ENCODE assay signal across 30 cellular contexts in the genomic region with DNA sequence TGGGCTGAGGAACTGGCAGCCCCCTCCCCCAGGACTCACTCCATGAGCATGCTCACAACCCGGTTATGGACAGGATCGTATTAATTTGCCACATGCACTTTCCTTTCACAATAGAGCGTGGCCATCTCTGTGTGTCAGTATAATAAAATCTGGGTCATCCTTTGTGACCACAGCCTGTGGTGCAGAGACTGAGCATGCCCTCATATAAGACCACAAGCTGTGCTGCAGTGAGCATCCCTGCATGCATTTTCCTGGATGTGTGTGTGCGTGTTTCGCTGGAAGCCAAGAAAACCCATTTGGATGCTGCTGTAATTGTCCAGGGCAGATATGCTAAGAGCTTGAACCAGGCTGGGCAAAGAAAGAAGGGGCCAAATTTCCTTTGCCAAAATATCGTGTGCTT. TPM values are rescaled to one million over a fixed set of nuclear protein-coding genes. Genes with fewer than 3 reads are reported as not detected.
DNase-seq lines count a peak whose midpoint lies in the region; ATAC-seq and TF ChIP-seq lines count a peak whose summit lies in the region.
"Had no signal": no experiment of that assay in that cellular context is flagged by ENCODE, and none has a peak within 500 bp of the region (broad histone marks: within the 10 kb centered on the region; RNA-seq: fewer than 3 reads in every experiment).

No MANE protein-coding gene starts in this region.

- POLR2A ChIA-PET in naive thymus-derived CD8-positive, alpha-beta T cell (lab: Charles Lee) = interaction anchor here (1.4 to 1.8 kb wide), 2 partner anchors 13 to 19 kb away, joined by 3 to 10 read pairs; no protein-coding TSS in a partner anchor

- peaks cover 0 to 7% (median 0%) of the 10 kb centered on the region in 5 donors for H3K27me3 Mint-ChIP-seq in naive thymus-derived CD8-positive, alpha-beta T cell
- H3K27me3 Mint-ChIP-seq: IgD-negative memory B cell; stimulated activated naive CD8-positive, alpha-beta T cell treated with anti-CD3 and anti-CD28 coated beads, Interleukin-15, Interleukin-2, amounts not matched to agents 100 ng/mL and 50 ng/mL, for 24 hours had no signal

- H3K4me3 Mint-ChIP-seq in naive thymus-derived CD8-positive, alpha-beta T cell = peak overlapping the region in 3 of 10 donors; percentile 23 to 51 (median 37)
- H3K4me3 Mint-ChIP-seq: activated CD4-positive, alpha-beta T cell treated with anti-CD3 and anti-CD28 coated beads, Interleukin-2, amount 10 ng/mL, durations not matched to agents 7 days and 5 days; activated naive CD4-positive, alpha-beta T cell treated with anti-CD3 and anti-CD28 coated beads, Interleukin-2, amount 50 U/mL, for 24 hours; IgD-negative memory B cell; nephron progenitor cell; stimulated activated naive CD8-positive, alpha-beta T cell treated with anti-CD3 and anti-CD28 coated beads, Interleukin-15, Interleukin-2, amounts not matched to agents 100 ng/mL and 50 ng/mL, for 24 hours had no signal

- intact Hi-C loops in tibial artery (cut with DNase I; ENCODE audit: low total_unique reads) = loop anchor here (10.0 kb wide), 1 partner anchor 273 kb away; no protein-coding TSS in a partner anchor

- no peaks in the 10 kb centered on the region for H3K4me1 ChIP-seq in tibial artery
- H3K4me1 ChIP-seq: ascending aorta, HAP-1, heart left ventricle, lower lobe of right lung, transverse colon had no signal

- DNase-seq in AG09309 (ENCODE audit: low read depth) = peak; percentile 54
- DNase-seq in LHCN-M2 (ENCODE audit: low read depth) = peak; percentile 46
- DNase-seq in astrocyte of the hippocampus (ENCODE audit: low read depth, low spot score) = peak; percentile 15
- DNase-seq in naive thymus-derived CD8-positive, alpha-beta T cell = no peak
- no peak for DNase-seq in HT-29 (ENCODE audit: low spot score)
- DNase-seq in tibial artery = no peak
- DNase-seq: activated CD4-positive, alpha-beta T cell treated with anti-CD3 and anti-CD28 coated beads, Interleukin-2, amount 10 ng/mL, durations not matched to agents 7 days and 5 days; foreskin fibroblast; heart left ventricle; kidney glomerular epithelial cell; lower lobe of right lung; mucosa of descending colon; NCI-H1092 treated with DMSO at 0.1 percent for 48 hours; NCI-H2081; NCI-H82; nephron progenitor cell; stimulated activated CD4-positive, alpha-beta T cell treated with anti-CD3 and anti-CD28 coated beads, Interleukin-15, amount 100 ng/mL, for 24 hours; T1000; transverse colon had no signal

- H3K27me3 ChIP-seq in tibial artery = peaks cover 0 to 4% of the 10 kb centered on the region in 2 donors
- H3K27me3 ChIP-seq: ascending aorta, heart left ventricle, transverse colon had no signal

- H3K27ac ChIP-seq in tibial artery = no peak overlapping the region
- H3K27ac ChIP-seq: ascending aorta, heart left ventricle, lower lobe of right lung, transverse colon had no signal

- H3K9me3 Mint-ChIP-seq in naive thymus-derived CD8-positive, alpha-beta T cell = no peaks in the 10 kb centered on the region
- H3K9me3 Mint-ChIP-seq: activated CD4-positive, alpha-beta T cell treated with anti-CD3 and anti-CD28 coated beads, Interleukin-2, amount 10 ng/mL, durations not matched to agents 7 days and 5 days; activated naive CD4-positive, alpha-beta T cell treated with anti-CD3 and anti-CD28 coated beads, Interleukin-2, amount 50 U/mL, for 24 hours; activated T-helper 2 cell treated with anti-CD3 and anti-CD28 coated beads, Interferon-gamma antibody, Interleukin-2, Interleukin-4, amounts not matched to agents 10 μg/mL and 5 μg/mL and 100 μg/mL, durations not matched to agents 14 hours and 24 hours and 36 hours; IgD-negative memory B cell; nephron progenitor cell; stimulated activated naive CD8-positive, alpha-beta T cell treated with anti-CD3 and anti-CD28 coated beads, Interleukin-15, Interleukin-2, amounts not matched to agents 100 ng/mL and 50 ng/mL, for 24 hours had no signal

- ATAC-seq in naive thymus-derived CD8-positive, alpha-beta T cell = no peak
- ATAC-seq in GM21825 (IDR thresholded peaks at IDR 0.05; ENCODE audit: unreplicated experiment) (no peak), GM19023 (IDR thresholded peaks at IDR 0.05; ENCODE audit: unreplicated experiment) (no peak)
- ATAC-seq: esophagus mucosa, heart left ventricle, lower lobe of right lung, mucosa of descending colon, sciatic nerve had no signal

- H3K27ac Mint-ChIP-seq in naive thymus-derived CD8-positive, alpha-beta T cell = peak overlapping the region in 7 of 10 donors; percentile 3 to 79 (median 71)
- H3K27ac Mint-ChIP-seq: activated CD4-positive, alpha-beta T cell treated with anti-CD3 and anti-CD28 coated beads, Interleukin-2, amount 10 ng/mL, durations not matched to agents 7 days and 5 days; activated naive CD4-positive, alpha-beta T cell treated with anti-CD3 and anti-CD28 coated beads, Interleukin-2, amount 50 U/mL, for 24 hours; activated T-helper 2 cell treated with anti-CD3 and anti-CD28 coated beads, Interferon-gamma antibody, Interleukin-2, Interleukin-4, amounts not matched to agents 10 μg/mL and 5 μg/mL and 100 μg/mL, durations not matched to agents 14 hours and 24 hours and 36 hours; IgD-negative memory B cell; nephron progenitor cell; stimulated activated naive CD8-positive, alpha-beta T cell treated with anti-CD3 and anti-CD28 coated beads, Interleukin-15, Interleukin-2, amounts not matched to agents 100 ng/mL and 50 ng/mL, for 24 hours had no signal

- H3K9me3 ChIP-seq in tibial artery = no peaks in the 10 kb centered on the region
- H3K9me3 ChIP-seq: ascending aorta, HAP-1, heart left ventricle, lower lobe of right lung, mucosa of descending colon, transverse colon had no signal

- H3K4me1 Mint-ChIP-seq in naive thymus-derived CD8-positive, alpha-beta T cell = peaks cover 16 to 21% (median 21%) of the 10 kb centered on the region in 4 donors

- no peaks in the 10 kb centered on the region for H3K36me3 Mint-ChIP-seq in naive thymus-derived CD8-positive, alpha-beta T cell
- H3K36me3 Mint-ChIP-seq: activated naive CD4-positive, alpha-beta T cell treated with anti-CD3 and anti-CD28 coated beads, Interleukin-2, amount 50 U/mL, for 24 hours; IgD-negative memory B cell had no signal

- no peak overlapping the region for H3K4me3 ChIP-seq in AG09309 (ENCODE audit: control insufficient read depth, low read depth, low read length)
- no peak overlapping the region for H3K4me3 ChIP-seq in tibial artery
- H3K4me3 ChIP-seq: ascending aorta, HAP-1, heart left ventricle, lower lobe of right lung, mucosa of descending colon, transverse colon had no signal

- H3K36me3 ChIP-seq in tibial artery = no peaks in the 10 kb centered on the region
- H3K36me3 ChIP-seq: ascending aorta, HAP-1, heart left ventricle, lower lobe of right lung, transverse colon had no signal

- TF ChIP-seq CTCF in AG09309 (IDR thresholded peaks at IDR 0.05; ENCODE audit: control insufficient read depth, insufficient read depth, low read depth, low read length, missing control alignments) (no peak), tibial artery (IDR thresholded peaks at IDR 0.05) (no peak)

RNA-seq across cellular contexts. Expression of a gene that starts 39.7 kb away (rescaled TPM):
- not detected in 2 replicates for total RNA-seq in LHCN-M2 (2014; rRNA removed)
- polyA plus RNA-seq in LHCN-M2 (2012) = not detected
- not detected for total RNA-seq in naive thymus-derived CD8-positive, alpha-beta T cell
- not detected for polyA plus RNA-seq in naive thymus-derived CD8-positive, alpha-beta T cell
- total RNA-seq in HT-29 (2014; rRNA removed; shearing (Covaris generic)) = not detected in 2 replicates
- total RNA-seq: A673; activated CD4-positive, alpha-beta T cell treated with anti-CD3 and anti-CD28 coated beads, Interleukin-2, amount 10 ng/mL, durations not matched to agents 7 days and 5 days; activated T-helper 2 cell treated with anti-CD3 and anti-CD28 coated beads, Interferon-gamma antibody, Interleukin-2, Interleukin-4, amounts not matched to agents 10 μg/mL and 5 μg/mL and 100 μg/mL, durations not matched to agents 14 hours and 24 hours and 36 hours had no signal
- polyA plus RNA-seq: IgD-negative memory B cell had no signal

Comparison
In these comparisons a context has a peak if more than half of its experiments do, and no peak if none do; other contexts are left out.
1. DNase-seq: peak in AG09309 (single experiment), LHCN-M2 (single experiment) and astrocyte of the hippocampus (single experiment); none in naive thymus-derived CD8-positive, alpha-beta T cell (0 of 10), HT-29 (single experiment) and tibial artery (0 of 2).